ENCODE assay signal across 8 cellular contexts in the genomic region with DNA sequence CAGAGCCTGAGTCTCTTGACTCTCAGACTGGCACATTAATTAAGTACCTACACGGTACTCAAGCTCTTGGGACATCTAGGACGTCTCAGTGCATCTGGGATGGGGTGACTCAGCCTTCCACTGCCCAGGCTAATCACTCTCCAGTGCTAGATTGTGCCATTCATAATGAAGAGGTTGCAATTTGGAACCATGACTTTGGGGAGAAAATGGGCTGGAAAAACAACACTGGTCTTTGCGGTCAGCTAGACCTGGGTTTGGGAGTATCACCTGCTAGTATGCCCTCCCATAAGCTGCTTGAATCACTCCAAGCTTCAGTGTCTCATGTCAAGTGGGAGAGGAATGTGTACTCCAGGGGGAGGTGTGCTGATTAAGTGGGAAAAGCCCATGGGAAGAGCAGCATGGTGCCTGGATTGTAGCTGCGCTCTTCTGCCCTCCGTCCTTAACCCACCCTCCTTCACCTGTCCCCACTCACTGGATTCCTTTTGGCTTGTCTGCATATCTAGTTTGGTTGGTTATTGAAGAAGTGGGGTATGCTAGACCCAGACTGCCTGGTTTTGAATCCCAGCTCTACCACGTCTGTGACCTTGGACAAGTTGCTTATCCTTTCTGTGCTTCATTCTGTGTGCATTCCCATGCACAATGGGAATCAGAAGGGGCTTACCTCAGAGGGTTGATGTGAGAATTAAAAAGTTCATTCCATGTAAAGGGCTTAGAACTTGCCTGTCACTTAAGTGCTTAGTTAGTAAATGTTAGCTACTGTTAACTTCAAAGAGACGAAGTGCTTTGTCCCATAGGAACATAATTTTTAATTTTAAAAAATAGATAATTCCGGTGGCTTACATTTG. TPM values are rescaled to one million over a fixed set of nuclear protein-coding genes. Genes with fewer than 3 reads are reported as not detected.
A peak's percentile ranks its signal among the peaks of the same experiment; 100 is the strongest.
DNase-seq lines count a peak whose midpoint lies in the region; ATAC-seq, FAIRE-seq and TF ChIP-seq lines count a peak whose summit lies in the region.

No MANE protein-coding gene starts in this region.

- H3K9me3 Mint-ChIP-seq in glutamatergic neuron (ENCODE audit: unreplicated experiment) = peaks cover 8% of the 10 kb centered on the region

- peaks cover 8% of the 10 kb centered on the region for H3K79me2 ChIP-seq in HepG2 (ENCODE audit: insufficient read depth, low read length)
- peaks cover 61% of the 10 kb centered on the region; the same call in 1 of the 2 replicates for H3K79me2 ChIP-seq in SK-N-SH (ENCODE audit: insufficient read depth)

- H3K9ac ChIP-seq in HepG2 (ENCODE audit: insufficient read depth, low read depth, low read length) (no peak overlapping the region), SK-N-SH (peak overlapping the region; percentile 66)

- H3K4me1 Mint-ChIP-seq in glutamatergic neuron (ENCODE audit: low read depth, unreplicated experiment) = peaks cover 10% of the 10 kb centered on the region

- no peaks in the 10 kb centered on the region for H3K9me2 ChIP-seq in SK-N-SH

- no peak for TF ChIP-seq RAD21 in HepG2 (CRISPR knock-in tag; IDR thresholded peaks at IDR 0.05)
- TF ChIP-seq RAD21 in SK-N-SH (IDR thresholded peaks at IDR 0.05; ENCODE audit: low read length) = no peak

- peaks cover 21% of the 10 kb centered on the region for H3K27me3 Mint-ChIP-seq in glutamatergic neuron (ENCODE audit: unreplicated experiment)

- peak overlapping the region; percentile 74 for H3K4me3 Mint-ChIP-seq in glutamatergic neuron (ENCODE audit: unreplicated experiment)

- 73% methylated on average over 8 of the region's 8 CpGs for WGBS in HepG2 (ENCODE audit: low lambda C conversion rate)
- WGBS in right lobe of liver (ENCODE audit: insufficient coverage, low coverage, low lambda C conversion rate, missing lambda C conversion rate) = 55% methylated on average over 8 of the region's 8 CpGs
- WGBS in SK-N-SH (ENCODE audit: low lambda C conversion rate) = 45% methylated on average over 8 of the region's 8 CpGs

- ATAC-seq in HepG2 (no peak), right lobe of liver (no peak), left lobe of liver (no peak), GM21528 (IDR thresholded peaks at IDR 0.05; ENCODE audit: low FRiP score, unreplicated experiment) (no peak)

- H3K36me3 ChIP-seq in HepG2 (replicated peaks in 1 of 2; ENCODE audit: control insufficient read depth in 1 of 2, insufficient read depth in 2 of 2, low read length in 2 of 2) (no peaks in the 10 kb centered on the region), right lobe of liver (no peaks in the 10 kb centered on the region), SK-N-SH (replicated peaks in 1 of 2; ENCODE audit: control insufficient read depth in 1 of 2, insufficient read depth in 2 of 2, low read length in 1 of 2) (no peaks in the 10 kb centered on the region)

- no peak for FAIRE-seq in HepG2 (lab: Jason Lieb, UNC)

- H3K4me2 ChIP-seq in HepG2 (ENCODE audit: low read depth, low read length) = peak overlapping the region; percentile 34
- H3K4me2 ChIP-seq in SK-N-SH = peak overlapping the region; percentile 83

- H3K9me3 ChIP-seq in HepG2 (ENCODE audit: low read length) (no peaks in the 10 kb centered on the region), right lobe of liver (no peaks in the 10 kb centered on the region), SK-N-SH (no peaks in the 10 kb centered on the region)

- DNase-seq in HepG2 (ENCODE audit: low spot score) (peak; percentile 39), right lobe of liver (no peak), SK-N-SH (no peak), glutamatergic neuron (no peak), left lobe of liver (ENCODE audit: low spot score) (no peak), NCI-H2029 (lab: John Stamatoyannopoulos, UW) (no peak), dedifferentiated amniotic fluid mesenchymal stem cell (ENCODE audit: extremely low spot score) (no peak)

- peaks cover 5% of the 10 kb centered on the region for H3K36me3 Mint-ChIP-seq in glutamatergic neuron (ENCODE audit: unreplicated experiment)

- no peak for TF ChIP-seq EP300 in HepG2 (IDR thresholded peaks at IDR 0.05; ENCODE audit: low read depth in 2 of 2, low read length in 2 of 2)
- TF ChIP-seq EP300 in HepG2 (CRISPR knock-in tag; IDR thresholded peaks at IDR 0.05; ENCODE audit: borderline replicate concordance) = no peak
- TF ChIP-seq EP300 in SK-N-SH (IDR thresholded peaks at IDR 0.05; ENCODE audit: borderline replicate concordance in 1 of 2, low read depth in 1 of 2, low read length in 1 of 2) = no peak

- H2AFZ ChIP-seq in HepG2 (ENCODE audit: low read length) (no peak overlapping the region), SK-N-SH (ENCODE audit: low read depth) (peak overlapping the region; percentile 26)

- in situ Hi-C loops in HepG2 (cut with HindIII; ENCODE audit: extremely low pct_ligation_motif_present, low pct_unique_long_range_greater_than_20kb) = no loop called here

- POLR2A ChIA-PET in HepG2 (lab: Yijun Ruan, JAX) = interaction anchor here (1.4 to 2.0 kb wide), 2 partner anchors 33 to 44 kb away, joined by 5 to 12 read pairs; no protein-coding TSS in a partner anchor
- POLR2A ChIA-PET in SK-N-SH (lab: Yijun Ruan, JAX) = interaction anchor here (0.7 to 1.0 kb wide), 2 partner anchors 44 to 46 kb away, joined by 3 read pairs; partner anchors contain the start of gene CBX3

- no peak overlapping the region for H3K4me3 ChIP-seq in HepG2 (replicated peaks in 1 of 3; ENCODE audit: insufficient read depth in 1 of 3, low read depth in 2 of 3, low read length in 3 of 3)
- no peak overlapping the region for H3K4me3 ChIP-seq in right lobe of liver
- H3K4me3 ChIP-seq in SK-N-SH (ENCODE audit: low read depth in 2 of 2, low read length in 1 of 2) = peak overlapping the region; percentile 29 to 62; a peak in 3 of 4 replicates

- TF ChIP-seq POLR2A in HepG2 (IDR thresholded peaks at IDR 0.05; ENCODE audit: insufficient read depth in 1 of 2, low read depth in 2 of 2, low read length in 2 of 2) (no peak), right lobe of liver (IDR thresholded peaks at IDR 0.05) (no peak)

- CTCF ChIA-PET in HepG2 (lab: Yijun Ruan, JAX; ENCODE audit: low intra/inter-chr PET ratio, low total read pairs) = no interaction called here
- CTCF ChIA-PET in SK-N-SH (lab: Yijun Ruan, JAX) = interaction anchor here (0.6 to 1.8 kb wide), 6 partner anchors 10 to 214 kb away, joined by 3 to 5 read pairs (median 4); no protein-coding TSS in a partner anchor

- peaks cover 32% of the 10 kb centered on the region for H3F3A ChIP-seq in SK-N-SH (replicated peaks; ENCODE audit: insufficient read depth)

- no peaks in the 10 kb centered on the region for H4K20me1 ChIP-seq in HepG2 (ENCODE audit: insufficient read depth, low read length)
- no peaks in the 10 kb centered on the region for H4K20me1 ChIP-seq in SK-N-SH (ENCODE audit: insufficient read depth)

- H3K27me3 ChIP-seq in HepG2 (ENCODE audit: control insufficient read depth in 1 of 2, insufficient read depth in 2 of 2, low read length in 2 of 2) = peaks cover 0 to 5% of the 10 kb centered on the region in 2 experiments; a peak in 3 of 5 replicates
- no peaks in the 10 kb centered on the region for H3K27me3 ChIP-seq in right lobe of liver
- no peaks in the 10 kb centered on the region for H3K27me3 ChIP-seq in SK-N-SH (ENCODE audit: insufficient read depth)

- TF ChIP-seq CTCF in HepG2 (CRISPR knock-in tag; IDR thresholded peaks at IDR 0.05) (no peak), right lobe of liver (IDR thresholded peaks at IDR 0.05) (no peak), SK-N-SH (IDR thresholded peaks at IDR 0.05) (peak; percentile 25; the same call in 1 of the 2 replicates), glutamatergic neuron (IDR thresholded peaks at IDR 0.05; ENCODE audit: partially characterized antibody, unreplicated experiment) (no peak)

- H3K27ac Mint-ChIP-seq in glutamatergic neuron (ENCODE audit: unreplicated experiment) = no peak overlapping the region

- peaks cover 78% of the 10 kb centered on the region for H3K4me1 ChIP-seq in HepG2 (ENCODE audit: insufficient read depth, low read length)
- peaks cover 0 to 6% (median 0%) of the 10 kb centered on the region in 4 donors for H3K4me1 ChIP-seq in right lobe of liver
- H3K4me1 ChIP-seq in SK-N-SH (ENCODE audit: control insufficient read depth in 1 of 2, insufficient read depth in 2 of 2, low read depth in 1 of 2, low read length in 1 of 2) = peaks cover 16 to 51% of the 10 kb centered on the region in 2 experiments; a peak in 3 of 4 replicates

- intact Hi-C loops in HepG2 (cut with micrococcal nuclease; ENCODE audit: unreplicated experiment) = loop anchor here (5.0 to 10.0 kb wide), 2 partner anchors 61 to 203 kb away; no protein-coding TSS in a partner anchor
- intact Hi-C loops in right lobe of liver (cut with DNase I) = no loop called here

- no TSS peak for BruUV-seq in HepG2 (replicated peaks; lab: Mats Ljungman, UMichigan)

- H3K27ac ChIP-seq in HepG2 (ENCODE audit: extremely low read length, insufficient read depth, low read length) (no peak overlapping the region), right lobe of liver (no peak overlapping the region), SK-N-SH (ENCODE audit: low read depth in 2 of 2, low read length in 1 of 2) (peak overlapping the region; percentile 59 to 90; a peak in 3 of 4 replicates)

RNA-seq across cellular contexts. Expression of gene NFE2L3, which starts 3.8 kb away (rescaled TPM):
- total RNA-seq in HepG2 (2016; rRNA removed; fragmentation: Illumina TruSeq; extraction: Trizol) = 8.8 and 19.4 TPM in 2 replicates
- total RNA-seq in HepG2 (2016; cell fraction: cytosol; rRNA removed; fragmentation: Illumina TruSeq; extraction: Trizol; ENCODE audit: low read depth) = 0.53 and 1.2 TPM in 2 replicates
- 9.2 and 13.8 TPM in 2 replicates for total RNA-seq in HepG2 (2016; cell fraction: insoluble cytoplasmic fraction; rRNA removed; fragmentation: Illumina TruSeq; extraction: Trizol)
- total RNA-seq in HepG2 (2016; cell fraction: membrane; rRNA removed; fragmentation: Illumina TruSeq; extraction: Trizol) = 2.0 and 3.5 TPM in 2 replicates
- 13.7 and 26.6 TPM in 2 replicates for total RNA-seq in HepG2 (2016; cell fraction: nucleus; rRNA removed; fragmentation: Illumina TruSeq; extraction: Trizol)
- 8.9 and 11.4 TPM in 2 replicates for polyA plus RNA-seq in HepG2 (2011; rRNA removed)
- 4.1 and 7.8 TPM in 2 replicates for polyA plus RNA-seq in HepG2 (2011; cell fraction: cytosol; rRNA removed)
- 1.6 and 2.1 TPM in 2 replicates for polyA plus RNA-seq in HepG2 (2011; cell fraction: nucleus; rRNA removed)
- polyA plus RNA-seq in HepG2 (2012) = 10.7 and 12.2 TPM in 2 replicates
- polyA plus RNA-seq in HepG2 (2016; cell fraction: cytosol; fragmentation: Illumina TruSeq; extraction: Trizol; ENCODE audit: low read depth) = 0.64 and 0.67 TPM in 2 replicates
- polyA plus RNA-seq in HepG2 (2016; cell fraction: insoluble cytoplasmic fraction; fragmentation: Illumina TruSeq; extraction: Trizol; ENCODE audit: low read depth) = 8.0 and 8.2 TPM in 2 replicates
- 1.1 and 1.3 TPM in 2 replicates for polyA plus RNA-seq in HepG2 (2016; cell fraction: membrane; fragmentation: Illumina TruSeq; extraction: Trizol; ENCODE audit: low read depth)
- polyA plus RNA-seq in HepG2 (2016; cell fraction: nucleus; fragmentation: Illumina TruSeq; extraction: Trizol; ENCODE audit: insufficient read depth, low read depth) = 19.6 and 24.6 TPM in 2 replicates
- 0.07 and 5.9 TPM in 2 replicates for polyA minus RNA-seq in HepG2 (2011; rRNA and poly(A)+ RNA removed; ENCODE audit: low replicate concordance)
- polyA minus RNA-seq in HepG2 (2011; cell fraction: cytosol; rRNA and poly(A)+ RNA removed) = 7.8 and 8.8 TPM in 2 replicates
- polyA minus RNA-seq in HepG2 (2011; cell fraction: nucleus; rRNA and poly(A)+ RNA removed) = 3.7 and 7.1 TPM in 2 replicates
- total RNA-seq in right lobe of liver = 1 to 10 TPM in 2 of 6 experiments, under 1 TPM in 4; 0.13 to 2.0 (median 0.54) TPM
- 36.1 and 50.8 TPM in 2 replicates for polyA plus RNA-seq in SK-N-SH (2012; rRNA removed)
- 50.3 and 55.0 TPM in 2 replicates for polyA plus RNA-seq in SK-N-SH (2012; cell fraction: cytosol; rRNA removed)
- polyA plus RNA-seq in SK-N-SH (2012; cell fraction: nucleus; rRNA removed) = 20.3 and 41.3 TPM in 2 replicates
- 42.1 TPM for total RNA-seq in glutamatergic neuron (ENCODE audit: unreplicated experiment)
- 0.45 TPM for total RNA-seq in left lobe of liver

RNA-seq across cellular contexts. Expression of gene HNRNPA2B1, which starts 44.8 kb away (rescaled TPM):
- total RNA-seq in HepG2 (2016; rRNA removed; fragmentation: Illumina TruSeq; extraction: Trizol) (412 and 636 TPM in 2 replicates), right lobe of liver (100 to 1,000 TPM in 4 of 6 experiments, 10 to 100 TPM in 2; 93.5 to 252 (median 165) TPM), glutamatergic neuron (ENCODE audit: unreplicated experiment) (685 TPM), left lobe of liver (161 TPM)
- total RNA-seq in HepG2 (2016; cell fraction: cytosol; rRNA removed; fragmentation: Illumina TruSeq; extraction: Trizol; ENCODE audit: low read depth) = 31.5 and 36.0 TPM in 2 replicates
- total RNA-seq in HepG2 (2016; cell fraction: insoluble cytoplasmic fraction; rRNA removed; fragmentation: Illumina TruSeq; extraction: Trizol) = 434 and 632 TPM in 2 replicates
- 69.3 and 71.5 TPM in 2 replicates for total RNA-seq in HepG2 (2016; cell fraction: membrane; rRNA removed; fragmentation: Illumina TruSeq; extraction: Trizol)
- 305 and 307 TPM in 2 replicates for total RNA-seq in HepG2 (2016; cell fraction: nucleus; rRNA removed; fragmentation: Illumina TruSeq; extraction: Trizol)
- polyA plus RNA-seq in HepG2 (2011; rRNA removed) (144 and 193 TPM in 2 replicates), SK-N-SH (2012; rRNA removed) (459 and 483 TPM in 2 replicates)
- polyA plus RNA-seq in HepG2 (2011; cell fraction: cytosol; rRNA removed) = 105 and 119 TPM in 2 replicates
- 173 and 254 TPM in 2 replicates for polyA plus RNA-seq in HepG2 (2011; cell fraction: nucleus; rRNA removed)
- polyA plus RNA-seq in HepG2 (2012) = 348 and 727 TPM in 2 replicates
- polyA plus RNA-seq in HepG2 (2016; cell fraction: cytosol; fragmentation: Illumina TruSeq; extraction: Trizol; ENCODE audit: low read depth) = 50.3 and 54.5 TPM in 2 replicates
- 1,958 and 2,163 TPM in 2 replicates for polyA plus RNA-seq in HepG2 (2016; cell fraction: insoluble cytoplasmic fraction; fragmentation: Illumina TruSeq; extraction: Trizol; ENCODE audit: low read depth)
- 95.2 and 104 TPM in 2 replicates for polyA plus RNA-seq in HepG2 (2016; cell fraction: membrane; fragmentation: Illumina TruSeq; extraction: Trizol; ENCODE audit: low read depth)
- polyA plus RNA-seq in HepG2 (2016; cell fraction: nucleus; fragmentation: Illumina TruSeq; extraction: Trizol; ENCODE audit: insufficient read depth, low read depth) = 1,155 and 1,186 TPM in 2 replicates
- polyA minus RNA-seq in HepG2 (2011; rRNA and poly(A)+ RNA removed; ENCODE audit: low replicate concordance) = 47.8 and 128 TPM in 2 replicates
- 103 and 153 TPM in 2 replicates for polyA minus RNA-seq in HepG2 (2011; cell fraction: cytosol; rRNA and poly(A)+ RNA removed)
- polyA minus RNA-seq in HepG2 (2011; cell fraction: nucleus; rRNA and poly(A)+ RNA removed) = 372 and 389 TPM in 2 replicates
- polyA plus RNA-seq in SK-N-SH (2012; cell fraction: cytosol; rRNA removed) = 594 and 844 TPM in 2 replicates
- polyA plus RNA-seq in SK-N-SH (2012; cell fraction: nucleus; rRNA removed) = 318 and 483 TPM in 2 replicates

RNA-seq across cellular contexts. Expression of gene CBX3, which starts 45.8 kb away (rescaled TPM):
- total RNA-seq in HepG2 (2016; rRNA removed; fragmentation: Illumina TruSeq; extraction: Trizol) (249 and 355 TPM in 2 replicates), right lobe of liver (10 to 100 TPM; 26.4 to 42.1 (median 40.5) TPM), glutamatergic neuron (ENCODE audit: unreplicated experiment) (191 TPM), left lobe of liver (24.7 TPM)
- total RNA-seq in HepG2 (2016; cell fraction: cytosol; rRNA removed; fragmentation: Illumina TruSeq; extraction: Trizol; ENCODE audit: low read depth) = 79.1 and 86.5 TPM in 2 replicates
- 257 and 354 TPM in 2 replicates for total RNA-seq in HepG2 (2016; cell fraction: insoluble cytoplasmic fraction; rRNA removed; fragmentation: Illumina TruSeq; extraction: Trizol)
- total RNA-seq in HepG2 (2016; cell fraction: membrane; rRNA removed; fragmentation: Illumina TruSeq; extraction: Trizol) = 129 and 141 TPM in 2 replicates
- 151 and 169 TPM in 2 replicates for total RNA-seq in HepG2 (2016; cell fraction: nucleus; rRNA removed; fragmentation: Illumina TruSeq; extraction: Trizol)
- polyA plus RNA-seq in HepG2 (2011; rRNA removed) (36.3 and 53.9 TPM in 2 replicates), SK-N-SH (2012; rRNA removed) (97.0 and 119 TPM in 2 replicates)
- polyA plus RNA-seq in HepG2 (2011; cell fraction: cytosol; rRNA removed) = 17.4 and 18.2 TPM in 2 replicates
- 60.4 and 70.5 TPM in 2 replicates for polyA plus RNA-seq in HepG2 (2011; cell fraction: nucleus; rRNA removed)
- 123 and 165 TPM in 2 replicates for polyA plus RNA-seq in HepG2 (2012)
- polyA plus RNA-seq in HepG2 (2016; cell fraction: cytosol; fragmentation: Illumina TruSeq; extraction: Trizol; ENCODE audit: low read depth) = 76.0 and 83.8 TPM in 2 replicates
- polyA plus RNA-seq in HepG2 (2016; cell fraction: insoluble cytoplasmic fraction; fragmentation: Illumina TruSeq; extraction: Trizol; ENCODE audit: low read depth) = 424 and 453 TPM in 2 replicates
- polyA plus RNA-seq in HepG2 (2016; cell fraction: membrane; fragmentation: Illumina TruSeq; extraction: Trizol; ENCODE audit: low read depth) = 117 TPM in 2 replicates
- polyA plus RNA-seq in HepG2 (2016; cell fraction: nucleus; fragmentation: Illumina TruSeq; extraction: Trizol; ENCODE audit: insufficient read depth, low read depth) = 228 and 229 TPM in 2 replicates
- 10.5 and 24.1 TPM in 2 replicates for polyA minus RNA-seq in HepG2 (2011; rRNA and poly(A)+ RNA removed; ENCODE audit: low replicate concordance)
- 15.5 and 20.0 TPM in 2 replicates for polyA minus RNA-seq in HepG2 (2011; cell fraction: cytosol; rRNA and poly(A)+ RNA removed)
- 110 and 122 TPM in 2 replicates for polyA minus RNA-seq in HepG2 (2011; cell fraction: nucleus; rRNA and poly(A)+ RNA removed)
- polyA plus RNA-seq in SK-N-SH (2012; cell fraction: cytosol; rRNA removed) = 154 and 237 TPM in 2 replicates
- 109 and 121 TPM in 2 replicates for polyA plus RNA-seq in SK-N-SH (2012; cell fraction: nucleus; rRNA removed)

Comparison
In these comparisons a context has a peak if more than half of its experiments do, and no peak if none do; other contexts are left out.
1. H3K27ac ChIP-seq: peak in SK-N-SH (2 of 2); none in HepG2 (single experiment) and right lobe of liver (0 of 3).
2. H3K4me3 ChIP-seq: peak in SK-N-SH (2 of 2); none in HepG2 (0 of 3) and right lobe of liver (0 of 3).
3. Of the 25 proteins assayed by ChIP-seq in both HepG2 and SK-N-SH: peak only in HepG2: none; only in SK-N-SH: CTCF, FOSL2, JUND, PBX3 and TCF12; in both: none; in neither: 20.